8 cellular contexts compared by ENCODE assay signal in the genomic region with DNA sequence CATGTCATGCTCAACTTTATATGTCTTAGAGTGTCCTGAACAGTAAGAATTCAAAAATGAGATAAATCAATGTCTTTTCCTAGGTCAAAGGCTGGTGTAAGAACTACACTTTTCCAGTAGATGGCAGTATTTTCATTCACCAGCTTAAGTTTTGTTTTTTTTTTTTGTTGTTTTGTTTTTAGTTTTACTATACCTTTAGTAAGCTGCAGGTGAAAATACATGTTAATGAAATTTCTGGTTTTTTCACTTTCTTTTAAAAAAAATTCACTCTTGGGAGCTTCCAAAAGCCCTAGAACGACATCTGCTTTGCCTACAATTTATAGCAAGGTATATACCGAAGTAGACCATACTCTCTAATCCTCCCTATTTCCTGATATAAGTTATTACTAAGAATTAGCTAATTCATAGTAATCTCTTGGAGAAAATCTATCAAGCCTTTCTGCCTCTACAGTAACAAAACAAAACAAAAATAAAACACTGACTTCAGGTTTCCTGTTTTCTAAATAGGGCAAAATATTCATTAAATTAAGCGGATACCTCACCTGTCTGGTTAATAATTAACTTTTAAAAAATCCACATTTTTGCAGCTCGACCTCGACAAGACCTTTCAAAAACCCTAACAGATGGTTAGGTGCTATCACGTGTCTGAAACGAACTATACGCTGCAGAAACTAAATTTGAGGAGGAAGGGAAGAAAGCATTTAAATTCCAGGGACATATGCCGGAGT. TPM values are rescaled to one million over a fixed set of nuclear protein-coding genes. Genes with fewer than 3 reads are reported as not detected.
A peak's percentile ranks its signal among the peaks of the same experiment; 100 is the strongest.
DNase-seq lines count a peak whose midpoint lies in the region; ATAC-seq, FAIRE-seq and TF ChIP-seq lines count a peak whose summit lies in the region.

No MANE protein-coding gene starts in this region.

- TF ChIP-seq CTCF in H1 (IDR thresholded peaks at IDR 0.05; ENCODE audit: control extremely low read depth in 1 of 3, insufficient read depth in 1 of 3, low read depth in 1 of 3, low read length in 3 of 3) = peak in 2 of 3 experiments; percentile 45 to 57; a peak in 2 of 4 replicates

- H4K8ac ChIP-seq in H1 (ENCODE audit: extremely low read depth, insufficient read depth, low read length) = no peak overlapping the region

- no peak for TF ChIP-seq POLR2A in H1 (IDR thresholded peaks at IDR 0.05; ENCODE audit: control extremely low read depth in 1 of 2, low read depth in 2 of 2, low read length in 2 of 2)

- H3K27ac Mint-ChIP-seq in natural killer cell treated with Interleukin-12 subunit alpha and Interleukin-12 subunit beta and Interleukin-15 and Interleukin-18, amount 100 ng/mL, for 72 hours = no peak overlapping the region

- POLR2A ChIA-PET in H1 (lab: Charles Lee; ENCODE audit: partially characterized antibody) = interaction anchor here (1.0 to 1.5 kb wide), 3 partner anchors 76 to 210 kb away, joined by 3 to 4 read pairs (median 4); partner anchors contain the start of gene GMFB

- H3K36me3 Mint-ChIP-seq in natural killer cell treated with Interleukin-12 subunit alpha and Interleukin-12 subunit beta and Interleukin-15 and Interleukin-18, amount 100 ng/mL, for 72 hours = no peaks in the 10 kb centered on the region

- peaks cover 7 to 15% of the 10 kb centered on the region in 2 donors for H3K4me1 Mint-ChIP-seq in natural killer cell treated with Interleukin-12 subunit alpha and Interleukin-12 subunit beta and Interleukin-15 and Interleukin-18, amount 100 ng/mL, for 72 hours (ENCODE audit: low read depth in 2 of 2)

- H4K5ac ChIP-seq in H1 (ENCODE audit: insufficient read length, low read depth, low read length) = no peak overlapping the region

- peak in 1 of 2 experiments; percentile 68 for TF ChIP-seq RAD21 in H1 (IDR thresholded peaks at IDR 0.05 in 1 of 2, conservative IDR thresholded peaks at IDR 0.05 in 1 of 2; ENCODE audit: low read depth in 2 of 2, low read length in 2 of 2)

- WGBS in H1 (ENCODE audit: extremely low coverage in 1 of 2, insufficient coverage in 1 of 2, insufficient read length in 1 of 2, insufficient replicate concordance in 2 of 2, low coverage in 1 of 2, low lambda C conversion rate in 2 of 2, missing lambda C conversion rate in 1 of 2), 2 experiments = 25% methylated on average over 9 of the region's 9 CpGs; no CpG with 5 or more reads in 1 of the 2 experiments

- H2AFZ ChIP-seq in H1 (ENCODE audit: low read length) = no peak overlapping the region

- 0 out of 4 replicates have a peak, but pooled peaks cover 0 to 2% of the 10 kb centered on the region in 2 experiments for H3K79me2 ChIP-seq in H1 (ENCODE audit: control insufficient read depth in 1 of 2, insufficient read depth in 2 of 2, low read length in 2 of 2)

- no peak overlapping the region for H2BK20ac ChIP-seq in H1 (ENCODE audit: low read length)

- H3K79me1 ChIP-seq in H1 (ENCODE audit: low read depth, low read length) = no peaks in the 10 kb centered on the region; the same call in 1 of the 2 replicates

- H4K91ac ChIP-seq in H1 (replicated peaks; ENCODE audit: insufficient read length, low read length) = no peak overlapping the region

- peak overlapping the region; percentile 55 for H3K4me3 Mint-ChIP-seq in natural killer cell treated with Interleukin-12 subunit alpha and Interleukin-12 subunit beta and Interleukin-15 and Interleukin-18, amount 100 ng/mL, for 72 hours

- H3K27me3 ChIP-seq in HUES6 (ENCODE audit: control insufficient read depth, insufficient read depth, low read length) (peaks cover 11% of the 10 kb centered on the region), H1 (replicated peaks in 1 of 4; ENCODE audit: control insufficient read depth in 3 of 4, extremely low read depth in 1 of 4, insufficient read depth in 3 of 4, low read length in 3 of 4) (peaks cover 0 to 28% (median 10%) of the 10 kb centered on the region in 4 experiments; a peak in 4 of 7 replicates)

- TF ChIP-seq EP300 in H1 (IDR thresholded peaks at IDR 0.05; ENCODE audit: borderline replicate concordance in 1 of 2, low read depth in 2 of 2, low read length in 2 of 2) = no peak

- H2BK12ac ChIP-seq in H1 (ENCODE audit: low read depth, low read length) = no peak overlapping the region

- H3K4me1 ChIP-seq in HUES6 (ENCODE audit: control insufficient read depth, insufficient read depth, low read length) (peaks cover 11% of the 10 kb centered on the region; the same call in 1 of the 2 replicates), H1 (replicated peaks in 1 of 4; ENCODE audit: control insufficient read depth in 3 of 4, insufficient read depth in 4 of 4, low read length in 3 of 4) (peaks cover 2 to 8% (median 5%) of the 10 kb centered on the region in 4 experiments; a peak in 5 of 7 replicates)

- H2BK15ac ChIP-seq in H1 (ENCODE audit: low read length) = no peak overlapping the region

- H3K4me3 ChIP-seq in HUES6 (ENCODE audit: low read depth, low read length) (peak overlapping the region; percentile 82), H1 (ENCODE audit: extremely low read depth in 1 of 4, insufficient read depth in 2 of 4, low read depth in 3 of 4, low read length in 4 of 4) (peak overlapping the region; percentile 62 to 84 (median 77); a peak in 5 of 8 replicates)

- H3K14ac ChIP-seq in H1 (ENCODE audit: insufficient read length) = no peak overlapping the region

- no peak overlapping the region for H2BK5ac ChIP-seq in H1 (ENCODE audit: low read depth, low read length)

- FAIRE-seq in H1 (lab: Jason Lieb, UNC) = peak; percentile 74

- H3K9ac ChIP-seq in HUES6 (ENCODE audit: low read length) = peak overlapping the region; percentile 83
- no peak overlapping the region; a peak in 1 of 7 replicates for H3K9ac ChIP-seq in H1 (replicated peaks in 1 of 4; ENCODE audit: extremely low read depth in 1 of 4, low read depth in 3 of 4, low read length in 3 of 4)

- H3K27ac ChIP-seq in HUES6 (ENCODE audit: low read depth, low read length) (no peak overlapping the region), H1 (ENCODE audit: low read depth, low read length) (no peak overlapping the region)

- H3K36me3 ChIP-seq in HUES6 (ENCODE audit: control insufficient read depth, insufficient read depth, low read length) = peaks cover 3% of the 10 kb centered on the region; the same call in 1 of the 2 replicates
- H3K36me3 ChIP-seq in H1 (ENCODE audit: control insufficient read depth in 2 of 4, insufficient read depth in 4 of 4, low read length in 3 of 4) = no peaks in the 10 kb centered on the region

- no peak overlapping the region for H2AK5ac ChIP-seq in H1 (ENCODE audit: low read depth, low read length)

- peak overlapping the region; percentile 93 to 98 for H3K4me2 ChIP-seq in H1 (ENCODE audit: insufficient read depth in 1 of 2, low read depth in 2 of 2, low read length in 2 of 2)

- H3K4ac ChIP-seq in H1 (replicated peaks; ENCODE audit: insufficient read length, low read depth, low read length) = no peak overlapping the region

- peaks cover 22 to 37% of the 10 kb centered on the region in 2 donors for H3K27me3 Mint-ChIP-seq in natural killer cell treated with Interleukin-12 subunit alpha and Interleukin-12 subunit beta and Interleukin-15 and Interleukin-18, amount 100 ng/mL, for 72 hours

- no peak overlapping the region for H3K56ac ChIP-seq in H1 (replicated peaks; ENCODE audit: insufficient read length, low read depth, low read length)

- H2BK120ac ChIP-seq in H1 (replicated peaks; ENCODE audit: low read depth, low read length) = no peak overlapping the region

- CTCF ChIA-PET in H1 (lab: Charles Lee; ENCODE audit: partially characterized antibody) = interaction anchor here (0.5 to 8.8 kb wide), 53 partner anchors 8 to 587 kb away, joined by 3 to 98 read pairs (median 4); no protein-coding TSS in a partner anchor

- H3K23me2 ChIP-seq in H1 (ENCODE audit: low read depth, low read length) = peaks cover 20% of the 10 kb centered on the region

- no peaks in the 10 kb centered on the region for H3K9me3 Mint-ChIP-seq in natural killer cell treated with Interleukin-12 subunit alpha and Interleukin-12 subunit beta and Interleukin-15 and Interleukin-18, amount 100 ng/mL, for 72 hours

- H3K9me3 ChIP-seq in HUES6 (ENCODE audit: control insufficient read depth, insufficient read depth, low read depth, low read length) (no peaks in the 10 kb centered on the region), H1 (ENCODE audit: insufficient read depth in 2 of 2, low read depth in 1 of 2, low read length in 1 of 2) (no peaks in the 10 kb centered on the region)

- no peak overlapping the region for H3K23ac ChIP-seq in H1 (ENCODE audit: insufficient read length)

- DNase-seq in DMS79 (lab: John Stamatoyannopoulos, UW) (peak; percentile 26), RPMI8226 (peak; percentile 11), H1 (ENCODE audit: low read depth in 1 of 2, low spot score in 2 of 2) (no peak), mesenteric fat pad (ENCODE audit: low spot score) (no peak), AG08395 (ENCODE audit: low spot score) (no peak)
- DNase-seq in natural killer cell treated with Interleukin-12 subunit alpha and Interleukin-12 subunit beta and Interleukin-15 and Interleukin-18, amount 100 ng/mL, for 72 hours (ENCODE audit: low spot score) = no peak

- no peak overlapping the region for H3K18ac ChIP-seq in H1 (ENCODE audit: extremely low read depth, low read length)

- no peaks in the 10 kb centered on the region for H4K20me1 ChIP-seq in H1 (replicated peaks in 1 of 2; ENCODE audit: control insufficient read depth in 1 of 2, insufficient read depth in 2 of 2, low read length in 2 of 2)

- ATAC-seq in natural killer cell treated with Interleukin-12 subunit alpha and Interleukin-12 subunit beta and Interleukin-15 and Interleukin-18, amount 100 ng/mL, for 72 hours = no peak
- ATAC-seq in HG03457 (IDR thresholded peaks at IDR 0.05; ENCODE audit: unreplicated experiment) = no peak

RNA-seq across cellular contexts. Expression of gene SAMD4A, which starts 2.7 kb away (rescaled TPM):
- 11.5 and 12.3 TPM in 2 replicates for total RNA-seq in H1 (2021; fragmentation: NEBNext Ultra II Directional; extraction: Animal tissue kit (Norgen Biotek cat#: 25700))
- 2.4 and 3.8 TPM in 2 replicates for polyA plus RNA-seq in H1 (2011; rRNA removed)
- 2.7 TPM for polyA plus RNA-seq in H1 (2011; cell fraction: cytosol; rRNA removed)
- polyA plus RNA-seq in H1 (2011; cell fraction: nucleus; rRNA removed) = 12.7 TPM
- 4.4 to 6.2 TPM (median 5.8 TPM) in 4 replicates for polyA plus RNA-seq in H1 (2012, experiment 1 of 2)
- 1.9 TPM for polyA plus RNA-seq in H1 (2012, experiment 2 of 2)
- 5.1 TPM for polyA plus RNA-seq in H1 (2013, experiment 1 of 2)
- polyA plus RNA-seq in H1 (2013, experiment 2 of 2) = 4.4 TPM
- 12.6 and 21.3 TPM in 2 replicates for polyA minus RNA-seq in H1 (2011; rRNA and poly(A)+ RNA removed)
- 10.9 TPM for polyA minus RNA-seq in H1 (2011; cell fraction: cytosol; rRNA and poly(A)+ RNA removed)
- 24.2 TPM for polyA minus RNA-seq in H1 (2011; cell fraction: nucleus; rRNA and poly(A)+ RNA removed)
- total RNA-seq in natural killer cell treated with Interleukin-12 subunit alpha and Interleukin-12 subunit beta and Interleukin-15 and Interleukin-18, amount 100 ng/mL, for 72 hours = 1 to 10 TPM in 1 of 2 donors, under 1 TPM in 1; 0.26 to 1.0 TPM
- 110 TPM for total RNA-seq in mesenteric fat pad

RNA-seq across cellular contexts. Expression of gene CGRRF1, which starts 54.5 kb away (rescaled TPM):
- 17.8 and 20.2 TPM in 2 replicates for total RNA-seq in H1 (2021; fragmentation: NEBNext Ultra II Directional; extraction: Animal tissue kit (Norgen Biotek cat#: 25700))
- 3.9 and 7.4 TPM in 2 replicates for polyA plus RNA-seq in H1 (2011; rRNA removed)
- polyA plus RNA-seq in H1 (2011; cell fraction: cytosol; rRNA removed) = 7.1 TPM
- 4.6 TPM for polyA plus RNA-seq in H1 (2011; cell fraction: nucleus; rRNA removed)
- 13.4 to 21.5 TPM (median 14.0 TPM) in 4 replicates for polyA plus RNA-seq in H1 (2012, experiment 1 of 2)
- polyA plus RNA-seq in H1 (2012, experiment 2 of 2) = 5.6 TPM
- polyA plus RNA-seq in H1 (2013, experiment 1 of 2) = 15.3 TPM
- 19.0 TPM for polyA plus RNA-seq in H1 (2013, experiment 2 of 2)
- polyA minus RNA-seq in H1 (2011; rRNA and poly(A)+ RNA removed) = 6.2 and 7.4 TPM in 2 replicates
- 7.1 TPM for polyA minus RNA-seq in H1 (2011; cell fraction: cytosol; rRNA and poly(A)+ RNA removed)
- 11.6 TPM for polyA minus RNA-seq in H1 (2011; cell fraction: nucleus; rRNA and poly(A)+ RNA removed)
- 10 to 100 TPM; 16.3 to 19.7 TPM for total RNA-seq in natural killer cell treated with Interleukin-12 subunit alpha and Interleukin-12 subunit beta and Interleukin-15 and Interleukin-18, amount 100 ng/mL, for 72 hours
- 23.3 TPM for total RNA-seq in mesenteric fat pad

Comparison
In these comparisons a context has a peak if more than half of its experiments do, and no peak if none do; other contexts are left out.
1. DNase-seq: peak in DMS79 (single experiment) and RPMI8226 (single experiment); none in H1 (0 of 2), natural killer cell treated with Interleukin-12 subunit alpha and Interleukin-12 subunit beta and Interleukin-15 and Interleukin-18, amount 100 ng/mL, for 72 hours (single experiment), mesenteric fat pad (single experiment) and AG08395 (single experiment).